ENCODE assay signal across 29 cellular contexts in genomic region chr4:7417639-7418038, GRCh38. TPM values are rescaled to one million over a fixed set of nuclear protein-coding genes. Genes with fewer than 3 reads are reported as not detected.
DNase-seq lines count a peak whose midpoint lies in the region; ATAC-seq and TF ChIP-seq lines count a peak whose summit lies in the region.
"Had no signal": no experiment of that assay in that cellular context is flagged by ENCODE, and none has a peak within 500 bp of the region (broad histone marks: within the 10 kb centered on the region; RNA-seq: fewer than 3 reads in every experiment).

No MANE protein-coding gene starts in this region.

- no peaks in the 10 kb centered on the region for H3K27me3 ChIP-seq in BE2C
- no peaks in the 10 kb centered on the region for H3K27me3 ChIP-seq in ascending aorta
- H3K27me3 ChIP-seq: esophagus muscularis mucosa, Peyer's patch had no signal

- H3K36me3 ChIP-seq in BE2C (no peaks in the 10 kb centered on the region), ascending aorta (no peaks in the 10 kb centered on the region)
- H3K36me3 ChIP-seq: esophagus muscularis mucosa, heart right ventricle, Peyer's patch had no signal

- H3K27me3 Mint-ChIP-seq in natural killer cell (ENCODE audit: low read depth in 2 of 2), result peaks cover 40 to 57% of the 10 kb centered on the region in 2 donors
- peaks cover 2% of the 10 kb centered on the region for H3K27me3 Mint-ChIP-seq in activated T-helper 2 cell treated with anti-CD3 and anti-CD28 coated beads, Interferon-gamma antibody, Interleukin-2, Interleukin-4, amounts not matched to agents 10 μg/mL and 5 μg/mL and 100 μg/mL, durations not matched to agents 14 hours and 24 hours and 36 hours (ENCODE audit: low read depth)

- peak; percentile 1 for DNase-seq in activated CD4-positive, alpha-beta T cell treated with anti-CD3 and anti-CD28 coated beads for 1 hour
- no peak for DNase-seq in activated CD4-positive, alpha-beta T cell treated with anti-CD3 and anti-CD28 coated beads, Interleukin-2, amount 50 U/mL, for 48 hours
- DNase-seq in BE2C (peak; percentile 1), ascending aorta (ENCODE audit: low spot score in 2 of 2) (peak; percentile 5 to 33), retina (peak; percentile 10), natural killer cell (no peak)
- no peak for DNase-seq in activated T-helper 2 cell treated with anti-CD3 and anti-CD28 coated beads, Interferon-gamma antibody, Interleukin-2, Interleukin-4, amounts not matched to agents 10 μg/mL and 5 μg/mL and 100 μg/mL, durations not matched to agents 14 hours and 24 hours and 36 hours (ENCODE audit: low spot score)
- DNase-seq: activated CD4-positive, alpha-beta T cell treated with anti-CD3 and anti-CD28 coated beads, Interleukin-2, amount 50 U/mL, for 1 hour; CD4-positive, alpha-beta T cell; foreskin keratinocyte; GM23248; heart right ventricle; HFFc6; naive B cell; NCI-H1048; NCI-H2107; NCI-H446; NCI-H82; psoas muscle; stimulated activated naive B cell treated with anti-CD40 and anti-IgM and Interleukin-4, amounts not matched to agents 10 μg/mL and 1 μg/mL and 100 μg/mL, for 72 hours; T-helper 9 cell had no signal

- no peaks in the 10 kb centered on the region for H3K36me3 Mint-ChIP-seq in natural killer cell
- no peaks in the 10 kb centered on the region for H3K36me3 Mint-ChIP-seq in activated T-helper 2 cell treated with anti-CD3 and anti-CD28 coated beads, Interferon-gamma antibody, Interleukin-2, Interleukin-4, amounts not matched to agents 10 μg/mL and 5 μg/mL and 100 μg/mL, durations not matched to agents 14 hours and 24 hours and 36 hours (ENCODE audit: low read depth)
- H3K36me3 Mint-ChIP-seq: mesothelial cell of epicardium; stimulated activated naive B cell treated with anti-CD40 and anti-IgM and Interleukin-4, amounts not matched to agents 10 μg/mL and 1 μg/mL and 100 μg/mL, for 72 hours had no signal

- no peak for ATAC-seq in natural killer cell
- no peak for ATAC-seq in HG03571 (IDR thresholded peaks at IDR 0.05; ENCODE audit: unreplicated experiment)
- ATAC-seq: foreskin keratinocyte; heart right ventricle; psoas muscle; stimulated activated naive B cell treated with anti-CD40 and anti-IgM and Interleukin-4, amounts not matched to agents 10 μg/mL and 1 μg/mL and 100 μg/mL, for 72 hours had no signal

- no peaks in the 10 kb centered on the region for H3K9me3 Mint-ChIP-seq in natural killer cell
- no peaks in the 10 kb centered on the region for H3K9me3 Mint-ChIP-seq in activated T-helper 2 cell treated with anti-CD3 and anti-CD28 coated beads, Interferon-gamma antibody, Interleukin-2, Interleukin-4, amounts not matched to agents 10 μg/mL and 5 μg/mL and 100 μg/mL, durations not matched to agents 14 hours and 24 hours and 36 hours
- H3K9me3 Mint-ChIP-seq: CD4-positive, alpha-beta T cell; central memory CD8-positive, alpha-beta T cell had no signal

- no peak for TF ChIP-seq CTCF in BE2C (IDR thresholded peaks at IDR 0.05; ENCODE audit: low read depth, low read length)
- TF ChIP-seq CTCF in ascending aorta (IDR thresholded peaks at IDR 0.05), result no peak
- no peak for TF ChIP-seq CTCF in natural killer cell (IDR thresholded peaks at IDR 0.05)

- H3K9me3 ChIP-seq in BE2C, result no peaks in the 10 kb centered on the region; the same call in 1 of the 2 replicates
- no peaks in the 10 kb centered on the region for H3K9me3 ChIP-seq in ascending aorta
- H3K9me3 ChIP-seq: esophagus muscularis mucosa, Peyer's patch, psoas muscle had no signal

- H3K4me1 Mint-ChIP-seq in natural killer cell, result no peaks in the 10 kb centered on the region
- no peaks in the 10 kb centered on the region for H3K4me1 Mint-ChIP-seq in activated T-helper 2 cell treated with anti-CD3 and anti-CD28 coated beads, Interferon-gamma antibody, Interleukin-2, Interleukin-4, amounts not matched to agents 10 μg/mL and 5 μg/mL and 100 μg/mL, durations not matched to agents 14 hours and 24 hours and 36 hours (ENCODE audit: low read depth)
- H3K4me1 Mint-ChIP-seq: central memory CD8-positive, alpha-beta T cell; mesothelial cell of epicardium; naive B cell; stimulated activated naive B cell treated with anti-CD40 and anti-IgM and Interleukin-4, amounts not matched to agents 10 μg/mL and 1 μg/mL and 100 μg/mL, for 72 hours had no signal

- no peak overlapping the region for H3K4me3 ChIP-seq in BE2C (ENCODE audit: low read depth, low read length)
- no peak overlapping the region for H3K4me3 ChIP-seq in ascending aorta
- H3K4me3 ChIP-seq: esophagus muscularis mucosa, GM23248, heart right ventricle, Peyer's patch, psoas muscle had no signal

- H3K27ac ChIP-seq in ascending aorta, result no peak overlapping the region
- H3K27ac ChIP-seq: esophagus muscularis mucosa, foreskin keratinocyte, GM23248, heart right ventricle, Peyer's patch, psoas muscle had no signal

- H3K27ac Mint-ChIP-seq in natural killer cell, result no peak overlapping the region
- no peak overlapping the region for H3K27ac Mint-ChIP-seq in activated T-helper 2 cell treated with anti-CD3 and anti-CD28 coated beads, Interferon-gamma antibody, Interleukin-2, Interleukin-4, amounts not matched to agents 10 μg/mL and 5 μg/mL and 100 μg/mL, durations not matched to agents 14 hours and 24 hours and 36 hours
- H3K27ac Mint-ChIP-seq: CD4-positive, alpha-beta T cell; HFFc6; mesothelial cell of epicardium; stimulated activated naive B cell treated with anti-CD40 and anti-IgM and Interleukin-4, amounts not matched to agents 10 μg/mL and 1 μg/mL and 100 μg/mL, for 72 hours had no signal

- H3K4me3 Mint-ChIP-seq in natural killer cell, result no peak overlapping the region
- H3K4me3 Mint-ChIP-seq in activated T-helper 2 cell treated with anti-CD3 and anti-CD28 coated beads, Interferon-gamma antibody, Interleukin-2, Interleukin-4, amounts not matched to agents 10 μg/mL and 5 μg/mL and 100 μg/mL, durations not matched to agents 14 hours and 24 hours and 36 hours (ENCODE audit: low read depth), result no peak overlapping the region
- H3K4me3 Mint-ChIP-seq: CD4-positive, alpha-beta T cell; central memory CD8-positive, alpha-beta T cell; HFFc6; mesothelial cell of epicardium; naive B cell; stimulated activated naive B cell treated with anti-CD40 and anti-IgM and Interleukin-4, amounts not matched to agents 10 μg/mL and 1 μg/mL and 100 μg/mL, for 72 hours had no signal

- intact Hi-C loops in ascending aorta (cut with DNase I), result no loop called here
- intact Hi-C loops in natural killer cell (cut with micrococcal nuclease), result no loop called here
- intact Hi-C loops in activated T-helper 2 cell treated with anti-CD3 and anti-CD28 coated beads, Interferon-gamma antibody, Interleukin-2, Interleukin-4, amounts not matched to agents 10 μg/mL and 5 μg/mL and 100 μg/mL, durations not matched to agents 14 hours and 24 hours and 36 hours (cut with micrococcal nuclease), result no loop called here

- no peaks in the 10 kb centered on the region for H3K4me1 ChIP-seq in BE2C
- H3K4me1 ChIP-seq in ascending aorta, result no peaks in the 10 kb centered on the region
- H3K4me1 ChIP-seq: foreskin keratinocyte, heart right ventricle, Peyer's patch, psoas muscle had no signal

RNA-seq across cellular contexts. Expression of gene PSAPL1, which starts 17.1 kb away (rescaled TPM):
- polyA plus RNA-seq in BE2C (2012; ENCODE audit: insufficient read depth, insufficient read length, low read depth), result not detected
- total RNA-seq in ascending aorta (not detected), natural killer cell (not detected)
- not detected in 2 replicates for total RNA-seq in activated T-helper 2 cell treated with anti-CD3 and anti-CD28 coated beads, Interferon-gamma antibody, Interleukin-2, Interleukin-4, amounts not matched to agents 10 μg/mL and 5 μg/mL and 100 μg/mL, durations not matched to agents 14 hours and 24 hours and 36 hours
- total RNA-seq: A172; CD4-positive, alpha-beta T cell; dermis microvascular lymphatic vessel endothelial cell; esophagus muscularis mucosa; foreskin keratinocyte; GM23248; HFFc6; mesothelial cell of epicardium; Peyer's patch; psoas muscle; skeletal muscle tissue had no signal
- polyA plus RNA-seq: GM23248, heart right ventricle, psoas muscle had no signal

Comparison
In these comparisons a context has a peak if more than half of its experiments do, and no peak if none do; other contexts are left out.
1. DNase-seq: peak in activated CD4-positive, alpha-beta T cell treated with anti-CD3 and anti-CD28 coated beads for 1 hour (single experiment), BE2C (single experiment), ascending aorta (2 of 2) and retina (single experiment); none in activated CD4-positive, alpha-beta T cell treated with anti-CD3 and anti-CD28 coated beads, Interleukin-2, amount 50 U/mL, for 48 hours (0 of 2), natural killer cell (single experiment) and activated T-helper 2 cell treated with anti-CD3 and anti-CD28 coated beads, Interferon-gamma antibody, Interleukin-2, Interleukin-4, amounts not matched to agents 10 μg/mL and 5 μg/mL and 100 μg/mL, durations not matched to agents 14 hours and 24 hours and 36 hours (single experiment).